In the genomic region with DNA sequence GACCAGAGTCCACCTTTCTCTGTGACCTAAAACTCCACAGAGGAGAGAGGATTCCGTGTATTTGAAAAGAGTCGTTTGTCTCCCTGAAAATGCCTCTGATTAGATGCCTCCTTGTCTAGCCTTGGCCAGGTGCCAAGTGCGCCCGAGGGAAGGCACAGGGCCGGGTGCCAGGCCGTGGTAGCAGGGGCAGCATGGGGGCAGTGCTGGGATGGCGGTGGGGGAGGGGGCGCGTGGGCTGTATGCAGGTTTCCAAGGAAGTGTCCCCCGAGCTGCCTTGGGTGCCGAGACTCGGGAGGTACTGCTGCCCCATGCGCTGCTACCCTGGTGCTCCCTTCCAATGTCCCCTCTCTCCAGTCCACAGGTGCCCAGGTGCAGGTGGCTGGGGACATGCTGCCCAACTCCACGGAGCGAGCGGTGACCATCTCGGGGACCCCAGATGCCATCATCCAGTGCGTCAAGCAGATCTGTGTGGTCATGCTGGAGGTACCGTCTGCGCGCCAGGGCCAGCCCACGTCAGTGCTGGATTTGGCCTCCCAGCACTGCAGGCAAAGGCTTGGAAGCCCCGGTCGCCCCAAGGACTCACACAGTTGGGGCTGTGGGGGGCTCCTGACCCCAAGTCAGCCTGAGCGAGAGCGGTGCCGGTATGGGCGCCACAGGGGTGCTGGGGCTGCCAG, we compare ENCODE assay signal across 16 cellular contexts.
DNase-seq lines count a peak whose midpoint lies in the region; ATAC-seq and TF ChIP-seq lines count a peak whose summit lies in the region.
"Had no signal": no experiment of that assay in that cellular context is flagged by ENCODE, and none has a peak within 500 bp of the region (broad histone marks: within the 10 kb centered on the region; RNA-seq: fewer than 3 reads in every experiment).

No MANE protein-coding gene starts in this region.

- no peaks in the 10 kb centered on the region for H3K9me3 ChIP-seq in thyroid gland
- H3K9me3 ChIP-seq: Caco-2, MG63 had no signal

- DNase-seq in left ventricle myocardium superior (peak; percentile 60), left cardiac atrium (no peak), NCI-H345 (lab: John Stamatoyannopoulos, UW) (peak; percentile 21), foreskin melanocyte (peak; percentile 50), thyroid gland (peak; percentile 20 to 30), NCI-H2107 treated with DMSO at 0.1 percent for 48 hours (lab: John Stamatoyannopoulos, UW; ENCODE audit: unreplicated experiment) (no peak), 8988T (no peak), HEK293T (ENCODE audit: extremely low spot score) (no peak)
- DNase-seq: Caco-2; H9; mammary epithelial cell; MG63; NCI-H2081 treated with DMSO at 0.1 percent for 48 hours; nephron progenitor cell; NK-92 treated with Interleukin-12 subunit alpha and Interleukin-12 subunit beta, amount 100 ng/mL, for 24 hours had no signal

- TF ChIP-seq CTCF in thyroid gland (IDR thresholded peaks at IDR 0.05): no peak

- POLR2A ChIA-PET in HEK293T (lab: Yijun Ruan, JAX): no interaction called here

- no peak overlapping the region for H3K4me3 ChIP-seq in thyroid gland (replicated peaks in 1 of 3)
- H3K4me3 ChIP-seq: MG63 had no signal

- no peaks in the 10 kb centered on the region for H3K27me3 ChIP-seq in thyroid gland
- H3K27me3 ChIP-seq: MG63 had no signal

- intact Hi-C loops in left ventricle myocardium superior (cut with micrococcal nuclease): no loop called here
- intact Hi-C loops in left cardiac atrium (cut with DNase I): no loop called here
- intact Hi-C loops in thyroid gland (cut with DNase I): no loop called here

- no peaks in the 10 kb centered on the region for H3K4me1 ChIP-seq in thyroid gland
- H3K4me1 ChIP-seq: Caco-2 had no signal

- ATAC-seq in left ventricle myocardium superior: peak; percentile 40
- no peak for ATAC-seq in left cardiac atrium
- ATAC-seq: activated CD4-positive, CD25-positive, alpha-beta regulatory T cell treated with anti-CD3 and anti-CD28 coated beads, Interleukin-2, amount 50 U/mL, for 24 hours had no signal

- no peaks in the 10 kb centered on the region for H3K36me3 ChIP-seq in thyroid gland
- H3K36me3 ChIP-seq: MG63 had no signal

- no peak for TF ChIP-seq POLR2A in thyroid gland (IDR thresholded peaks at IDR 0.05)

- CTCF ChIA-PET in HEK293T (lab: Yijun Ruan, JAX): no interaction called here

- WGBS in thyroid gland, 2 donors: 64 to 70% methylated on average over 12 to 14 of the region's 28 CpGs

- H3K27ac ChIP-seq in thyroid gland: no peak overlapping the region

TF ChIP-seq in HEK293T, 16 proteins besides CTCF, POLR2A, EP300 and RAD21:
- TF ChIP-seq L3MBTL2 (conservative IDR thresholded peaks at IDR 0.05) (no peak), ARNT (IDR thresholded peaks at IDR 0.05) (no peak), SUZ12 (IDR thresholded peaks at IDR 0.05) (no peak), BHLHE40 (IDR thresholded peaks at IDR 0.05; ENCODE audit: borderline replicate concordance) (no peak)
TF ChIP-seq in HEK293T: peak in this region for 0.

Comparison
In these comparisons a context has a peak if more than half of its experiments do, and no peak if none do; other contexts are left out.
1. DNase-seq: peak in left ventricle myocardium superior (single experiment), NCI-H345 (single experiment), foreskin melanocyte (single experiment) and thyroid gland (2 of 2); none in left cardiac atrium (single experiment), NCI-H2107 treated with DMSO at 0.1 percent for 48 hours (single experiment), 8988T (single experiment) and HEK293T (single experiment).